8 cellular contexts compared by ENCODE assay signal in genomic region chr11:6480299-6480914, GRCh38. TPM values are rescaled to one million over a fixed set of nuclear protein-coding genes. Genes with fewer than 3 reads are reported as not detected.
DNase-seq lines count a peak whose midpoint lies in the region; ATAC-seq, FAIRE-seq and TF ChIP-seq lines count a peak whose summit lies in the region.

No MANE protein-coding gene starts in this region.

- TSS peak; percentile 74 for BruUV-seq in GM12878 (replicated peaks; lab: Mats Ljungman, UMichigan)

- H3K9me3 ChIP-seq in GM12878 (replicated peaks; ENCODE audit: control insufficient read depth, insufficient read depth, low read length) (no peaks in the 10 kb centered on the region), transverse colon (no peaks in the 10 kb centered on the region)

- intact Hi-C loops in GM12878 (cut with micrococcal nuclease; ENCODE audit: unreplicated experiment) = loop anchor here (2.0 to 10.0 kb wide), 3 partner anchors 126 to 1044 kb away; partner anchors contain the start of genes CNGA4 and FHIP1B
- intact Hi-C loops in lower leg skin (cut with DNase I; ENCODE audit: low total_unique reads) = no loop called here
- intact Hi-C loops in transverse colon (cut with DNase I; ENCODE audit: low total_unique reads) = no loop called here

- POLR2A ChIA-PET in GM12878 (lab: Charles Lee) = no interaction called here

- no peak for TF ChIP-seq CTCF in GM12878 (IDR thresholded peaks at IDR 0.05 in 2 of 3, conservative IDR thresholded peaks at IDR 0.05 in 1 of 3; ENCODE audit: control insufficient read depth in 2 of 3, extremely low read depth in 1 of 3, insufficient read depth in 1 of 3, low read depth in 3 of 3, low read length in 3 of 3)
- no peak for TF ChIP-seq CTCF in lower leg skin (IDR thresholded peaks at IDR 0.05)
- no peak for TF ChIP-seq CTCF in transverse colon (IDR thresholded peaks at IDR 0.05)

- whole genome bisulfite sequencing in GM12878 (ENCODE audit: insufficient coverage, insufficient replicate concordance, low lambda C conversion rate, missing lambda C conversion rate) = 70% methylated on average over 9 of the region's 9 CpGs
- WGBS in lower leg skin, 2 donors = 52 to 55% methylated on average over 9 of the region's 9 CpGs
- WGBS in transverse colon (ENCODE audit: low coverage in 1 of 2), 2 donors = 52 to 61% methylated on average over 6 to 9 of the region's 9 CpGs

- peak overlapping the region; percentile 89 for H3K9ac ChIP-seq in GM12878 (ENCODE audit: control insufficient read depth, insufficient read depth, low read length)

- H3K4me1 Mint-ChIP-seq in activated T-cell treated with anti-CD3 and anti-CD28 coated beads, Interleukin-2, amount 50 U/mL, for 24 hours (ENCODE audit: low read depth) = peaks cover 38% of the 10 kb centered on the region

- in situ Hi-C loops in GM12878 (cut with MboI) = loop anchor here (5.0 kb wide), 1 partner anchor 127 kb away; no protein-coding TSS in a partner anchor
- in situ Hi-C loops in transverse colon (cut with MboI; ENCODE audit: low pct_ligation_motif_present in 1 of 4, low pct_unique_long_range_greater_than_20kb in 1 of 4, low sequenced_read_pairs in 3 of 4) = loop anchor here in 1 of 4 donors (10.0 kb wide), 1 partner anchor 246 kb away; the partner anchor contains the start of genes CNGA4 and FHIP1B

- peak overlapping the region; percentile 99 for H3K27ac Mint-ChIP-seq in activated T-cell treated with anti-CD3 and anti-CD28 coated beads, Interleukin-2, amount 50 U/mL, for 24 hours

- no peak for TF ChIP-seq RAD21 in GM12878 (IDR thresholded peaks at IDR 0.05; ENCODE audit: insufficient read depth, low read depth, low read length)

- peaks cover 40% of the 10 kb centered on the region for H3K79me2 ChIP-seq in GM12878 (ENCODE audit: control insufficient read depth, insufficient read depth, low read length)

- H3K36me3 ChIP-seq in GM12878 (ENCODE audit: control insufficient read depth in 2 of 2, insufficient read depth in 2 of 2, low read length in 1 of 2) = peaks cover 1 to 18% of the 10 kb centered on the region in 2 experiments; a peak in 3 of 4 replicates
- H3K36me3 ChIP-seq in transverse colon = peaks cover 0 to 9% (median 0%) of the 10 kb centered on the region in 4 donors

- H3K4me1 ChIP-seq in GM12878 (ENCODE audit: control insufficient read depth, insufficient read depth, low read length) = peaks cover 15% of the 10 kb centered on the region
- H3K4me1 ChIP-seq in transverse colon = peaks cover 13 to 42% (median 36%) of the 10 kb centered on the region in 4 donors

- H3K27ac ChIP-seq in GM12878 (ENCODE audit: control insufficient read depth, insufficient read depth) (peak overlapping the region; percentile 76), transverse colon (peak overlapping the region; percentile 91 to 96 (median 94))

- H3K27me3 Mint-ChIP-seq in activated T-cell treated with anti-CD3 and anti-CD28 coated beads, Interleukin-2, amount 50 U/mL, for 24 hours = no peaks in the 10 kb centered on the region

- ATAC-seq in GM12878 (no peak), HG02642 (IDR thresholded peaks at IDR 0.05; ENCODE audit: poor library complexity, unreplicated experiment) (no peak)
- ATAC-seq in activated CD4-positive, CD25-positive, alpha-beta regulatory T cell treated with anti-CD3 and anti-CD28 coated beads, Interleukin-2, amount 50 U/mL, for 24 hours = no peak

- CTCF ChIA-PET in GM12878 (lab: Yijun Ruan, JAX) = interaction anchor here (2.5 kb wide), 1 partner anchor 203 kb away, joined by 12 read pairs; the partner anchor contains the start of gene MRPL17

- peak overlapping the region; percentile 91 for H3K4me2 ChIP-seq in GM12878 (ENCODE audit: control insufficient read depth, insufficient read depth)

- H3K9me3 Mint-ChIP-seq in activated T-cell treated with anti-CD3 and anti-CD28 coated beads, Interleukin-2, amount 50 U/mL, for 24 hours = no peaks in the 10 kb centered on the region

- H3K27me3 ChIP-seq in GM12878 (replicated peaks in 1 of 2; ENCODE audit: control insufficient read depth in 2 of 2, insufficient read depth in 2 of 2, low read length in 1 of 2) (no peaks in the 10 kb centered on the region), transverse colon (no peaks in the 10 kb centered on the region)

- FAIRE-seq in GM12878 (lab: Jason Lieb, UNC) = no peak

- H3K4me3 ChIP-seq in GM12878 (peak overlapping the region; percentile 98), lower leg skin (ENCODE audit: low read depth, poor library complexity, severe bottlenecking) (peak overlapping the region; percentile 58), transverse colon (peak overlapping the region; percentile 64 to 88 (median 66))

- RAD21 ChIA-PET in GM12878 (lab: Charles Lee; ENCODE audit: unreplicated experiment) = interaction anchor here (1.0 to 1.7 kb wide), 3 partner anchors 78 to 131 kb away, joined by 3 to 13 read pairs (median 4); partner anchors contain the start of gene TAF10

- H3K4me3 Mint-ChIP-seq in activated T-cell treated with anti-CD3 and anti-CD28 coated beads, Interleukin-2, amount 50 U/mL, for 24 hours = peak overlapping the region; percentile 95

- no peaks in the 10 kb centered on the region for H4K20me1 ChIP-seq in GM12878 (ENCODE audit: control insufficient read depth, insufficient read depth)

- H2AFZ ChIP-seq in GM12878 (ENCODE audit: control insufficient read depth, low read depth, low read length) = peak overlapping the region; percentile 83; the same call in 1 of the 2 replicates

- no peak for TF ChIP-seq EP300 in GM12878 (IDR thresholded peaks at IDR 0.05; ENCODE audit: borderline replicate concordance in 1 of 2, control insufficient read depth in 1 of 2, low read depth in 2 of 2, low read length in 2 of 2)
- TF ChIP-seq EP300 in transverse colon (IDR thresholded peaks at IDR 0.05; ENCODE audit: low read depth) = no peak

- DNase-seq in activated T-cell treated with anti-CD3 and anti-CD28 coated beads, Interleukin-2, amount 50 U/mL, for 24 hours = no peak
- DNase-seq in activated T-cell treated with anti-CD3 and anti-CD28 coated beads for 4 hours = no peak
- DNase-seq in GM12878 (ENCODE audit: low read depth, low spot score) = no peak
- DNase-seq in lower leg skin (ENCODE audit: low spot score in 2 of 2) = no peak
- no peak for DNase-seq in transverse colon
- no peak for DNase-seq in effector CD8-positive, alpha-beta T cell (lab: John Stamatoyannopoulos, UW)

- no peak for TF ChIP-seq POLR2A in GM12878 (IDR thresholded peaks at IDR 0.05; ENCODE audit: low read depth, low read length)
- no peak for TF ChIP-seq POLR2A in lower leg skin (IDR thresholded peaks at IDR 0.05)
- TF ChIP-seq POLR2A in transverse colon (IDR thresholded peaks at IDR 0.05) = no peak

- peaks cover 69% of the 10 kb centered on the region for H3K36me3 Mint-ChIP-seq in activated T-cell treated with anti-CD3 and anti-CD28 coated beads, Interleukin-2, amount 50 U/mL, for 24 hours (ENCODE audit: low read depth)

- SMC1A ChIA-PET in GM12878 (lab: Charles Lee; ENCODE audit: uncharacterized antibody, unreplicated experiment) = no interaction called here

RNA-seq across cellular contexts. Expression of gene ARFIP2, which starts 0.7 kb away (rescaled TPM):
- total RNA-seq in GM12878 (2013; cell fraction: nucleolus; rRNA removed) = 53.4 and 65.2 TPM in 2 replicates
- total RNA-seq in GM12878 (2014; rRNA removed) = 47.7 and 49.5 TPM in 2 replicates
- 35.6 TPM in 2 replicates for total RNA-seq in GM12878 (2014; rRNA removed; fragmentation: Illumina TruSeq; extraction: Trizol)
- total RNA-seq in GM12878 (2021) = 44.2 and 48.4 TPM in 2 replicates
- polyA plus RNA-seq in GM12878 (2011; ENCODE audit: low read depth) = 36.2 TPM
- polyA plus RNA-seq in GM12878 (2011; rRNA removed) = 35.9 and 44.7 TPM in 2 replicates
- polyA plus RNA-seq in GM12878 (2011; cell fraction: cytosol; rRNA removed) = 40.0 and 50.8 TPM in 2 replicates
- polyA plus RNA-seq in GM12878 (2011; cell fraction: nucleus; rRNA removed) = 130 and 160 TPM in 2 replicates
- polyA plus RNA-seq in GM12878 (2012) = 43.4 and 52.7 TPM in 2 replicates
- 41.4 and 52.8 TPM in 2 replicates for polyA plus RNA-seq in GM12878 (2014; fragmentation: Illumina TruSeq; extraction: Trizol)
- 10 to 100 TPM; 11.7 to 18.9 TPM for polyA plus RNA-seq in GM12878 (2014; fragmentation: Nextera tagmentation; extraction: Ambion mirVana)
- polyA plus RNA-seq in GM12878 (2014; rRNA removed) = 59.8 and 65.5 TPM in 2 replicates
- polyA plus RNA-seq in GM12878 (2016; fragmentation: Nextera tagmentation; extraction: Ambion mirVana) = 10 to 100 TPM; 49.5 to 53.1 TPM
- polyA minus RNA-seq in GM12878 (2011; rRNA and poly(A)+ RNA removed) = 33.1 and 33.8 TPM in 2 replicates
- 8.4 and 9.6 TPM in 2 replicates for polyA minus RNA-seq in GM12878 (2011; cell fraction: cytosol; rRNA and poly(A)+ RNA removed)
- 49.7 and 60.0 TPM in 2 replicates for polyA minus RNA-seq in GM12878 (2011; cell fraction: nucleus; rRNA and poly(A)+ RNA removed)
- 10 to 100 TPM; 56.6 to 77.5 (median 63.9) TPM for total RNA-seq in lower leg skin
- 100 to 1,000 TPM in 1 of 4 donors, 10 to 100 TPM in 3; 77.3 to 110 (median 87.2) TPM for total RNA-seq in transverse colon

RNA-seq across cellular contexts. Expression of gene TIMM10B, which starts 0.9 kb away (rescaled TPM):
- 209 and 215 TPM in 2 replicates for total RNA-seq in GM12878 (2013; cell fraction: nucleolus; rRNA removed)
- total RNA-seq in GM12878 (2014; rRNA removed) (40.5 and 41.4 TPM in 2 replicates), GM12878 (2014; rRNA removed; fragmentation: Illumina TruSeq; extraction: Trizol) (28.8 and 30.3 TPM in 2 replicates), GM12878 (2021) (39.2 and 42.1 TPM in 2 replicates), lower leg skin (10 to 100 TPM; 20.1 to 28.0 (median 21.9) TPM), transverse colon (10 to 100 TPM; 19.1 to 40.2 (median 30.3) TPM)
- 25.9 TPM for polyA plus RNA-seq in GM12878 (2011; ENCODE audit: low read depth)
- polyA plus RNA-seq in GM12878 (2011; rRNA removed) (58.6 and 64.3 TPM in 2 replicates), GM12878 (2014; fragmentation: Illumina TruSeq; extraction: Trizol) (32.9 and 36.1 TPM in 2 replicates), GM12878 (2014; fragmentation: Nextera tagmentation; extraction: Ambion mirVana) (100 to 1,000 TPM in 1 of 2 experiments, 10 to 100 TPM in 1; 93.3 to 126 TPM), GM12878 (2014; rRNA removed) (33.5 and 47.8 TPM in 2 replicates), GM12878 (2016; fragmentation: Nextera tagmentation; extraction: Ambion mirVana) (10 to 100 TPM; 58.4 to 61.6 TPM)
- 66.0 and 70.2 TPM in 2 replicates for polyA plus RNA-seq in GM12878 (2011; cell fraction: cytosol; rRNA removed)
- polyA plus RNA-seq in GM12878 (2011; cell fraction: nucleus; rRNA removed) = 65.6 and 86.1 TPM in 2 replicates
- polyA plus RNA-seq in GM12878 (2012) = 29.4 and 30.0 TPM in 2 replicates
- 44.2 and 73.7 TPM in 2 replicates for polyA minus RNA-seq in GM12878 (2011; rRNA and poly(A)+ RNA removed)
- 15.5 and 24.5 TPM in 2 replicates for polyA minus RNA-seq in GM12878 (2011; cell fraction: cytosol; rRNA and poly(A)+ RNA removed)
- polyA minus RNA-seq in GM12878 (2011; cell fraction: nucleus; rRNA and poly(A)+ RNA removed) = 77.0 and 98.9 TPM in 2 replicates

RNA-seq across cellular contexts. Expression of gene TRIM3, which starts 6.7 kb away (rescaled TPM):
- 14.7 and 15.4 TPM in 2 replicates for total RNA-seq in GM12878 (2013; cell fraction: nucleolus; rRNA removed)
- total RNA-seq in GM12878 (2014; rRNA removed) (6.1 and 11.8 TPM in 2 replicates), GM12878 (2014; rRNA removed; fragmentation: Illumina TruSeq; extraction: Trizol) (3.4 and 3.7 TPM in 2 replicates), GM12878 (2021) (6.9 and 8.7 TPM in 2 replicates), lower leg skin (10 to 100 TPM; 19.2 to 24.1 (median 22.4) TPM), transverse colon (100 to 1,000 TPM in 1 of 4 donors, 10 to 100 TPM in 3; 49.1 to 205 (median 67.9) TPM)
- polyA plus RNA-seq in GM12878 (2011; ENCODE audit: low read depth) = 2.9 TPM
- polyA plus RNA-seq in GM12878 (2011; rRNA removed) (3.3 and 4.4 TPM in 2 replicates), GM12878 (2014; fragmentation: Illumina TruSeq; extraction: Trizol) (4.7 and 7.5 TPM in 2 replicates), GM12878 (2014; fragmentation: Nextera tagmentation; extraction: Ambion mirVana) (under 1 TPM; 0.34 to 0.55 TPM), GM12878 (2014; rRNA removed) (11.0 and 18.3 TPM in 2 replicates), GM12878 (2016; fragmentation: Nextera tagmentation; extraction: Ambion mirVana) (1 to 10 TPM; 4.6 to 5.0 TPM)
- polyA plus RNA-seq in GM12878 (2011; cell fraction: cytosol; rRNA removed) = 4.2 and 5.7 TPM in 2 replicates
- polyA plus RNA-seq in GM12878 (2011; cell fraction: nucleus; rRNA removed) = 28.2 and 29.4 TPM in 2 replicates
- 4.2 and 5.3 TPM in 2 replicates for polyA plus RNA-seq in GM12878 (2012)
- polyA minus RNA-seq in GM12878 (2011; rRNA and poly(A)+ RNA removed) = 4.3 and 5.5 TPM in 2 replicates
- 2.4 and 3.0 TPM in 2 replicates for polyA minus RNA-seq in GM12878 (2011; cell fraction: cytosol; rRNA and poly(A)+ RNA removed)
- polyA minus RNA-seq in GM12878 (2011; cell fraction: nucleus; rRNA and poly(A)+ RNA removed) = 4.0 and 10.0 TPM in 2 replicates

RNA-seq across cellular contexts. Expression of gene DNHD1, which starts 16.7 kb away (rescaled TPM):
- 157 and 165 TPM in 2 replicates for total RNA-seq in GM12878 (2013; cell fraction: nucleolus; rRNA removed)
- total RNA-seq in GM12878 (2014; rRNA removed) (10.1 and 11.7 TPM in 2 replicates), GM12878 (2014; rRNA removed; fragmentation: Illumina TruSeq; extraction: Trizol) (6.7 and 7.8 TPM in 2 replicates), GM12878 (2021) (12.3 and 14.0 TPM in 2 replicates), lower leg skin (10 to 100 TPM in 2 of 4 donors, 1 to 10 TPM in 2; 5.9 to 13.6 (median 8.4) TPM), transverse colon (10 to 100 TPM; 19.3 to 57.5 (median 34.0) TPM)
- polyA plus RNA-seq in GM12878 (2011; ENCODE audit: low read depth) = 12.7 TPM
- polyA plus RNA-seq in GM12878 (2011; rRNA removed) (9.4 and 13.6 TPM in 2 replicates), GM12878 (2014; fragmentation: Illumina TruSeq; extraction: Trizol) (7.6 and 10.6 TPM in 2 replicates), GM12878 (2014; fragmentation: Nextera tagmentation; extraction: Ambion mirVana) (1 to 10 TPM in 1 of 2 experiments, under 1 TPM in 1; 0.99 to 1.1 TPM), GM12878 (2014; rRNA removed) (16.5 and 16.9 TPM in 2 replicates), GM12878 (2016; fragmentation: Nextera tagmentation; extraction: Ambion mirVana) (1 to 10 TPM; 4.0 to 6.1 TPM)
- polyA plus RNA-seq in GM12878 (2011; cell fraction: cytosol; rRNA removed) = 10.3 and 12.6 TPM in 2 replicates
- polyA plus RNA-seq in GM12878 (2011; cell fraction: nucleus; rRNA removed) = 146 and 224 TPM in 2 replicates
- polyA plus RNA-seq in GM12878 (2012) = 19.4 TPM in 2 replicates
- 33.1 and 43.5 TPM in 2 replicates for polyA minus RNA-seq in GM12878 (2011; rRNA and poly(A)+ RNA removed)
- 4.6 and 4.7 TPM in 2 replicates for polyA minus RNA-seq in GM12878 (2011; cell fraction: cytosol; rRNA and poly(A)+ RNA removed)
- 40.4 and 49.0 TPM in 2 replicates for polyA minus RNA-seq in GM12878 (2011; cell fraction: nucleus; rRNA and poly(A)+ RNA removed)

RNA-seq across cellular contexts. Expression of gene HPX, which starts 39.6 kb away (rescaled TPM):
- total RNA-seq in GM12878 (2013; cell fraction: nucleolus; rRNA removed) = 0.67 TPM in 1 of 2 replicates, not detected in the other
- total RNA-seq in GM12878 (2014; rRNA removed) = 1.7 TPM in 1 of 2 replicates, not detected in the other
- total RNA-seq in GM12878 (2014; rRNA removed; fragmentation: Illumina TruSeq; extraction: Trizol) = 0.09 and 0.37 TPM in 2 replicates
- 1.7 and 2.1 TPM in 2 replicates for total RNA-seq in GM12878 (2021)
- 1.0 TPM for polyA plus RNA-seq in GM12878 (2011; ENCODE audit: low read depth)
- 0.06 and 0.23 TPM in 2 replicates for polyA plus RNA-seq in GM12878 (2011; rRNA removed)
- polyA plus RNA-seq in GM12878 (2011; cell fraction: cytosol; rRNA removed) = not detected in 2 replicates
- 0.48 and 0.91 TPM in 2 replicates for polyA plus RNA-seq in GM12878 (2011; cell fraction: nucleus; rRNA removed)
- 0.06 and 0.14 TPM in 2 replicates for polyA plus RNA-seq in GM12878 (2012)
- polyA plus RNA-seq in GM12878 (2014; fragmentation: Illumina TruSeq; extraction: Trizol) = 0.18 and 0.29 TPM in 2 replicates
- under 1 TPM; 0.11 TPM for polyA plus RNA-seq in GM12878 (2014; fragmentation: Nextera tagmentation; extraction: Ambion mirVana)
- polyA plus RNA-seq in GM12878 (2014; rRNA removed) = 0.33 and 0.60 TPM in 2 replicates
- polyA plus RNA-seq in GM12878 (2016; fragmentation: Nextera tagmentation; extraction: Ambion mirVana) = under 1 TPM in 1 of 2 experiments, not detected in 1; 0.08 TPM
- 0.44 TPM in 1 of 2 replicates, not detected in the other for polyA minus RNA-seq in GM12878 (2011; rRNA and poly(A)+ RNA removed)
- polyA minus RNA-seq in GM12878 (2011; cell fraction: cytosol; rRNA and poly(A)+ RNA removed) = not detected in 2 replicates
- polyA minus RNA-seq in GM12878 (2011; cell fraction: nucleus; rRNA and poly(A)+ RNA removed) = 0.67 TPM in 1 of 2 replicates, not detected in the other
- total RNA-seq in lower leg skin = 1 to 10 TPM in 3 of 4 donors, under 1 TPM in 1; 0.42 to 1.2 (median 1.1) TPM
- total RNA-seq in transverse colon = 1 to 10 TPM in 2 of 4 donors, not detected in 2; 1.8 to 4.6 TPM
